ENCODE assay signal across 2 cellular contexts in the genomic region with DNA sequence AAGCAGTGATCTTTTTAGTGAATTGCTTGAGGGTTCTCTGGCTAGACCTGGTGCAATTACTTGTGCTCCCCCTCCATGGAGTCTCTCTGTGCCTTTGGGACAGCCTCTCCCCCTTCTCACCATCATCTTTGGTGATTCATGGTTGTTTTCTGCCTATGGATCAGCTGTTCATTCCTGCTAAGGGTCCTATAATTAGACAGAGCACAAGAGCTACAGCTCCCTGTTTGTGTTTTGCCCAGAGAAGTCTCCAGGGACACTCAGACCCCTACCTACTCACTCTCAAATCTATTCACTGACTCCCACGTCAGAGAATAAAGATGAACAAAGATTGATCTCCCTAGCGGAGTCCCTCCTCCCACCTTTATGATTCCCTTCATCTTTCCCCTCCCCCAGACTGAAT.
TF ChIP-seq lines count a peak whose summit lies in the region.

No MANE protein-coding gene starts in this region.

TF ChIP-seq in SK-N-SH, 30 proteins besides CTCF, POLR2A, EP300 and RAD21 (continued from another document):
- TF ChIP-seq, protein P1, sequence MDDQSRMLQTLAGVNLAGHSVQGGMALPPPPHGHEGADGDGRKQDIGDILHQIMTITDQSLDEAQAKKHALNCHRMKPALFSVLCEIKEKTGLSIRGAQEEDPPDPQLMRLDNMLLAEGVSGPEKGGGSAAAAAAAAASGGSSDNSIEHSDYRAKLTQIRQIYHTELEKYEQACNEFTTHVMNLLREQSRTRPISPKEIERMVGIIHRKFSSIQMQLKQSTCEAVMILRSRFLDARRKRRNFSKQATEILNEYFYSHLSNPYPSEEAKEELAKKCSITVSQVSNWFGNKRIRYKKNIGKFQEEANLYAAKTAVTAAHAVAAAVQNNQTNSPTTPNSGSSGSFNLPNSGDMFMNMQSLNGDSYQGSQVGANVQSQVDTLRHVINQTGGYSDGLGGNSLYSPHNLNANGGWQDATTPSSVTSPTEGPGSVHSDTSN (IDR thresholded peaks at IDR 0.05) = no peak
- TF ChIP-seq, protein P2, sequence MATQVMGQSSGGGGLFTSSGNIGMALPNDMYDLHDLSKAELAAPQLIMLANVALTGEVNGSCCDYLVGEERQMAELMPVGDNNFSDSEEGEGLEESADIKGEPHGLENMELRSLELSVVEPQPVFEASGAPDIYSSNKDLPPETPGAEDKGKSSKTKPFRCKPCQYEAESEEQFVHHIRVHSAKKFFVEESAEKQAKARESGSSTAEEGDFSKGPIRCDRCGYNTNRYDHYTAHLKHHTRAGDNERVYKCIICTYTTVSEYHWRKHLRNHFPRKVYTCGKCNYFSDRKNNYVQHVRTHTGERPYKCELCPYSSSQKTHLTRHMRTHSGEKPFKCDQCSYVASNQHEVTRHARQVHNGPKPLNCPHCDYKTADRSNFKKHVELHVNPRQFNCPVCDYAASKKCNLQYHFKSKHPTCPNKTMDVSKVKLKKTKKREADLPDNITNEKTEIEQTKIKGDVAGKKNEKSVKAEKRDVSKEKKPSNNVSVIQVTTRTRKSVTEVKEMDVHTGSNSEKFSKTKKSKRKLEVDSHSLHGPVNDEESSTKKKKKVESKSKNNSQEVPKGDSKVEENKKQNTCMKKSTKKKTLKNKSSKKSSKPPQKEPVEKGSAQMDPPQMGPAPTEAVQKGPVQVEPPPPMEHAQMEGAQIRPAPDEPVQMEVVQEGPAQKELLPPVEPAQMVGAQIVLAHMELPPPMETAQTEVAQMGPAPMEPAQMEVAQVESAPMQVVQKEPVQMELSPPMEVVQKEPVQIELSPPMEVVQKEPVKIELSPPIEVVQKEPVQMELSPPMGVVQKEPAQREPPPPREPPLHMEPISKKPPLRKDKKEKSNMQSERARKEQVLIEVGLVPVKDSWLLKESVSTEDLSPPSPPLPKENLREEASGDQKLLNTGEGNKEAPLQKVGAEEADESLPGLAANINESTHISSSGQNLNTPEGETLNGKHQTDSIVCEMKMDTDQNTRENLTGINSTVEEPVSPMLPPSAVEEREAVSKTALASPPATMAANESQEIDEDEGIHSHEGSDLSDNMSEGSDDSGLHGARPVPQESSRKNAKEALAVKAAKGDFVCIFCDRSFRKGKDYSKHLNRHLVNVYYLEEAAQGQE (IDR thresholded peaks at IDR 0.05; ENCODE audit: low read depth, low read length) = no peak
- no peak for TF ChIP-seq RFX5 (IDR thresholded peaks at IDR 0.05; ENCODE audit: low read length)
- no peak for TF ChIP-seq TAF1 (IDR thresholded peaks at IDR 0.05; ENCODE audit: borderline replicate concordance, low read depth, low read length)
- TF ChIP-seq, protein P3, sequence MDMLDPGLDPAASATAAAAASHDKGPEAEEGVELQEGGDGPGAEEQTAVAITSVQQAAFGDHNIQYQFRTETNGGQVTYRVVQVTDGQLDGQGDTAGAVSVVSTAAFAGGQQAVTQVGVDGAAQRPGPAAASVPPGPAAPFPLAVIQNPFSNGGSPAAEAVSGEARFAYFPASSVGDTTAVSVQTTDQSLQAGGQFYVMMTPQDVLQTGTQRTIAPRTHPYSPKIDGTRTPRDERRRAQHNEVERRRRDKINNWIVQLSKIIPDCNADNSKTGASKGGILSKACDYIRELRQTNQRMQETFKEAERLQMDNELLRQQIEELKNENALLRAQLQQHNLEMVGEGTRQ (IDR thresholded peaks at IDR 0.05; ENCODE audit: borderline replicate concordance, low read depth, low read length) = no peak
- no peak for TF ChIP-seq ZBTB33 (IDR thresholded peaks at IDR 0.05; ENCODE audit: borderline replicate concordance, low read depth)
- TF ChIP-seq USF1 (IDR thresholded peaks at IDR 0.05; ENCODE audit: borderline replicate concordance, low read depth) = no peak
- no peak for TF ChIP-seq NFIC (IDR thresholded peaks at IDR 0.05; ENCODE audit: borderline replicate concordance)
- TF ChIP-seq POLR2AphosphoS5 (IDR thresholded peaks at IDR 0.05; ENCODE audit: low read depth, low read length) = no peak
- no peak for TF ChIP-seq MXI1 (IDR thresholded peaks at IDR 0.05; ENCODE audit: low read depth, low read length)

TF ChIP-seq in SK-N-SH treated with all-trans-retinoic acid at 6 μM for 48 hours, 23 proteins besides CTCF, POLR2A, EP300 and RAD21 (continued from another document):
- TF ChIP-seq, protein P4, sequence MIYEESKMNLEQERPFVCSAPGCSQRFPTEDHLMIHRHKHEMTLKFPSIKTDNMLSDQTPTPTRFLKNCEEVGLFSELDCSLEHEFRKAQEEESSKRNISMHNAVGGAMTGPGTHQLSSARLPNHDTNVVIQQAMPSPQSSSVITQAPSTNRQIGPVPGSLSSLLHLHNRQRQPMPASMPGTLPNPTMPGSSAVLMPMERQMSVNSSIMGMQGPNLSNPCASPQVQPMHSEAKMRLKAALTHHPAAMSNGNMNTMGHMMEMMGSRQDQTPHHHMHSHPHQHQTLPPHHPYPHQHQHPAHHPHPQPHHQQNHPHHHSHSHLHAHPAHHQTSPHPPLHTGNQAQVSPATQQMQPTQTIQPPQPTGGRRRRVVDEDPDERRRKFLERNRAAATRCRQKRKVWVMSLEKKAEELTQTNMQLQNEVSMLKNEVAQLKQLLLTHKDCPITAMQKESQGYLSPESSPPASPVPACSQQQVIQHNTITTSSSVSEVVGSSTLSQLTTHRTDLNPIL (CRISPR knock-in tag; IDR thresholded peaks at IDR 0.05; ENCODE audit: low read depth) = no peak
- TF ChIP-seq ZFP30 (CRISPR knock-in tag; IDR thresholded peaks at IDR 0.05) (no peak), ZNF565 (CRISPR knock-in tag; conservative IDR thresholded peaks at IDR 0.05; ENCODE audit: low read depth) (no peak), OSR1 (CRISPR knock-in tag; IDR thresholded peaks at IDR 0.05) (no peak), TCF4 (CRISPR knock-in tag; IDR thresholded peaks at IDR 0.05; ENCODE audit: borderline replicate concordance) (no peak), ZFP3 (CRISPR knock-in tag; IDR thresholded peaks at IDR 0.05) (no peak), ZNF70 (CRISPR knock-in tag; IDR thresholded peaks at IDR 0.05) (no peak)
- TF ChIP-seq, protein P5, sequence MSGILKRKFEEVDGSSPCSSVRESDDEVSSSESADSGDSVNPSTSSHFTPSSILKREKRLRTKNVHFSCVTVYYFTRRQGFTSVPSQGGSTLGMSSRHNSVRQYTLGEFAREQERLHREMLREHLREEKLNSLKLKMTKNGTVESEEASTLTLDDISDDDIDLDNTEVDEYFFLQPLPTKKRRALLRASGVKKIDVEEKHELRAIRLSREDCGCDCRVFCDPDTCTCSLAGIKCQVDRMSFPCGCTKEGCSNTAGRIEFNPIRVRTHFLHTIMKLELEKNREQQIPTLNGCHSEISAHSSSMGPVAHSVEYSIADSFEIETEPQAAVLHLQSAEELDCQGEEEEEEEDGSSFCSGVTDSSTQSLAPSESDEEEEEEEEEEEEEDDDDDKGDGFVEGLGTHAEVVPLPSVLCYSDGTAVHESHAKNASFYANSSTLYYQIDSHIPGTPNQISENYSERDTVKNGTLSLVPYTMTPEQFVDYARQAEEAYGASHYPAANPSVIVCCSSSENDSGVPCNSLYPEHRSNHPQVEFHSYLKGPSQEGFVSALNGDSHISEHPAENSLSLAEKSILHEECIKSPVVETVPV (CRISPR knock-in tag; IDR thresholded peaks at IDR 0.05) = no peak
- TF ChIP-seq, protein P6, sequence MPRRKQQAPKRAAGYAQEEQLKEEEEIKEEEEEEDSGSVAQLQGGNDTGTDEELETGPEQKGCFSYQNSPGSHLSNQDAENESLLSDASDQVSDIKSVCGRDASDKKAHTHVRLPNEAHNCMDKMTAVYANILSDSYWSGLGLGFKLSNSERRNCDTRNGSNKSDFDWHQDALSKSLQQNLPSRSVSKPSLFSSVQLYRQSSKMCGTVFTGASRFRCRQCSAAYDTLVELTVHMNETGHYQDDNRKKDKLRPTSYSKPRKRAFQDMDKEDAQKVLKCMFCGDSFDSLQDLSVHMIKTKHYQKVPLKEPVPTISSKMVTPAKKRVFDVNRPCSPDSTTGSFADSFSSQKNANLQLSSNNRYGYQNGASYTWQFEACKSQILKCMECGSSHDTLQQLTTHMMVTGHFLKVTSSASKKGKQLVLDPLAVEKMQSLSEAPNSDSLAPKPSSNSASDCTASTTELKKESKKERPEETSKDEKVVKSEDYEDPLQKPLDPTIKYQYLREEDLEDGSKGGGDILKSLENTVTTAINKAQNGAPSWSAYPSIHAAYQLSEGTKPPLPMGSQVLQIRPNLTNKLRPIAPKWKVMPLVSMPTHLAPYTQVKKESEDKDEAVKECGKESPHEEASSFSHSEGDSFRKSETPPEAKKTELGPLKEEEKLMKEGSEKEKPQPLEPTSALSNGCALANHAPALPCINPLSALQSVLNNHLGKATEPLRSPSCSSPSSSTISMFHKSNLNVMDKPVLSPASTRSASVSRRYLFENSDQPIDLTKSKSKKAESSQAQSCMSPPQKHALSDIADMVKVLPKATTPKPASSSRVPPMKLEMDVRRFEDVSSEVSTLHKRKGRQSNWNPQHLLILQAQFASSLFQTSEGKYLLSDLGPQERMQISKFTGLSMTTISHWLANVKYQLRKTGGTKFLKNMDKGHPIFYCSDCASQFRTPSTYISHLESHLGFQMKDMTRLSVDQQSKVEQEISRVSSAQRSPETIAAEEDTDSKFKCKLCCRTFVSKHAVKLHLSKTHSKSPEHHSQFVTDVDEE (CRISPR knock-in tag; IDR thresholded peaks at IDR 0.05) = no peak
